8 cellular contexts compared by ENCODE assay signal in the genomic region with DNA sequence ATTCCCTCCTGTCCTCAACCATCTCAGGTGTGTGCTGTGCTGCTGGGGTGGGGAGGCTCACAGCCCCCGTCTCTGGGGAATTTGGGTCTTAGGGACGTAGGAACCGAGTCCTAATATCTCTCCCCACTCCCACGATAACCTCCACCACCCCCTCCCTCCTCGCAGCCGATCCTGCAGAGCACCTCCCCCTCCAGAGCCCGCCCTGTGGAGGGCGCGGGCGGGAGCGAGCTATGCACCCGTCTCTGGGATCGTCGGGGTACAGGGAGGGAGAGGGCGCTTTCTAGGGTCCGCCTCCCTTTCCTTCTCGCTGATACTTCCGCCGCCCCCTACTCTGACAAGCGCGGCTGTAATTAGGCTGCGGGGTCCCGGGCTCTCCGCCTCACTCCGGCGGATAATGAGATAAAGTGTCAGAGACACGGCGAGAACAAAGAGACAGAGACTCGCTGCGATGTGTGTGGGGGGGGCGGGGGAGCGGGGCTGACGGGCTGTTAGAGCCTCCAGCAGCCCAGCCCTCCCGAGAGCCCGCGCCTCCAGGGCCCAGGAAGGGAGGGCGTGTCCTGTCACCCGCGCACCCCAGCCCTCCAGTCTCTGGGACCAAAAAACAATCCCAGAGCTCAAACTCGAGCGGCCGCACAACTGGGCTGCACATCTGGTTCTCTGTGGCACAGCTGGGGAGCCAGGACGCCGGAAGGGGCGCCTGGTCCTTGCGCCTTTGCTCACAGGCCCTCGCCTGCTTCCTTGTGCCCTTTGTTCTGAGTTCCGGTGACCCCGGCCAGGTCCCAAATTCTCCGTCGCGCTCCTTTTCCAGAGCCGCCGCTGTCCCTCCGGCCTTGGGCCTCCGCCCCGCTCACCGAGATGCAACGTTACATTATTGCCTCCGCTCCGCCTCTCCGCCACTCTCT. TPM values are rescaled to one million over a fixed set of nuclear protein-coding genes. Genes with fewer than 3 reads are reported as not detected.
DNase-seq lines count a peak whose midpoint lies in the region; ATAC-seq and TF ChIP-seq lines count a peak whose summit lies in the region.

No MANE protein-coding gene starts in this region.

- H3K4me1 ChIP-seq in BLaER1 treated with 17β-estradiol and CSF1 and Interleukin-3, amounts not matched to agents 10 nM and 100 nM = peaks cover 74 to 95% (median 89%) of the 10 kb centered on the region in 10 experiments
- peaks cover 21% of the 10 kb centered on the region for H3K4me1 ChIP-seq in HEK293 (ENCODE audit: control insufficient read depth, insufficient read depth, low read length)
- H3K4me1 ChIP-seq in right atrium auricular region = peaks cover 0 to 71% of the 10 kb centered on the region in 2 donors

- peaks cover 75 to 100% (median 100%) of the 10 kb centered on the region in 11 experiments for H3K27me3 ChIP-seq in BLaER1 treated with 17β-estradiol and CSF1 and Interleukin-3, amounts not matched to agents 10 nM and 100 nM
- peaks cover 14 to 32% of the 10 kb centered on the region in 2 donors for H3K27me3 ChIP-seq in right atrium auricular region

- H3K36me3 Mint-ChIP-seq in activated CD4-positive, alpha-beta memory T cell treated with anti-CD3 and anti-CD28 coated beads, Interleukin-2, amount 10 ng/mL, durations not matched to agents 7 days and 5 days (ENCODE audit: low read depth) = peaks cover 38% of the 10 kb centered on the region
- H3K36me3 Mint-ChIP-seq in stimulated activated memory B cell treated with anti-CD40 and anti-IgM and Interleukin-4, amounts not matched to agents 10 μg/mL and 1 μg/mL and 100 μg/mL, for 72 hours = peaks cover 15% of the 10 kb centered on the region

- peak overlapping the region; percentile 92 to 100 (median 99) for H3K4me2 ChIP-seq in BLaER1 treated with 17β-estradiol and CSF1 and Interleukin-3, amounts not matched to agents 10 nM and 100 nM

- TF ChIP-seq CTCF in HEK293 (tag by site-specific recombination; IDR thresholded peaks at IDR 0.05) (no peak), right atrium auricular region (IDR thresholded peaks at IDR 0.05) (no peak)

- H3K27ac ChIP-seq in BLaER1 treated with 17β-estradiol and CSF1 and Interleukin-3, amounts not matched to agents 10 nM and 100 nM = no peak overlapping the region
- H3K27ac ChIP-seq in HEK293 (ENCODE audit: extremely low read depth, low read depth, low read length) (no peak overlapping the region), right atrium auricular region (peak overlapping the region; percentile 15)

- H3K27me3 Mint-ChIP-seq in activated CD4-positive, alpha-beta memory T cell treated with anti-CD3 and anti-CD28 coated beads, Interleukin-2, amount 10 ng/mL, durations not matched to agents 7 days and 5 days = peaks cover 46% of the 10 kb centered on the region
- peaks cover 29% of the 10 kb centered on the region for H3K27me3 Mint-ChIP-seq in stimulated activated memory B cell treated with anti-CD40 and anti-IgM and Interleukin-4, amounts not matched to agents 10 μg/mL and 1 μg/mL and 100 μg/mL, for 72 hours

- peaks cover 75% of the 10 kb centered on the region for H3K4me1 Mint-ChIP-seq in activated CD4-positive, alpha-beta memory T cell treated with anti-CD3 and anti-CD28 coated beads, Interleukin-2, amount 10 ng/mL, durations not matched to agents 7 days and 5 days
- H3K4me1 Mint-ChIP-seq in stimulated activated memory B cell treated with anti-CD40 and anti-IgM and Interleukin-4, amounts not matched to agents 10 μg/mL and 1 μg/mL and 100 μg/mL, for 72 hours = peaks cover 98% of the 10 kb centered on the region

- POLR2A ChIA-PET in HEK293 (lab: Yijun Ruan, JAX) = interaction anchor here (2.1 to 6.4 kb wide), 4 partner anchors 8 to 24 kb away, joined by 7 to 72 read pairs (median 16); partner anchors contain the start of gene SHMT2
- POLR2A ChIA-PET in activated CD4-positive, alpha-beta memory T cell treated with anti-CD3 and anti-CD28 coated beads, Interleukin-2, amount 10 ng/mL, durations not matched to agents 7 days and 5 days (lab: Charles Lee) = interaction anchor here (0.9 to 4.5 kb wide), 5 partner anchors 8 to 238 kb away, joined by 3 to 51 read pairs (median 24); partner anchors contain the start of gene SHMT2

- ATAC-seq in stimulated activated memory B cell treated with anti-CD40 and anti-IgM and Interleukin-4, amounts not matched to agents 10 μg/mL and 1 μg/mL and 100 μg/mL, for 72 hours = no peak
- ATAC-seq in GM18502 (IDR thresholded peaks at IDR 0.05; ENCODE audit: poor library complexity, unreplicated experiment) (no peak), GM18909 (IDR thresholded peaks at IDR 0.05; ENCODE audit: poor library complexity, unreplicated experiment) (no peak), HG03045 (IDR thresholded peaks at IDR 0.05; ENCODE audit: unreplicated experiment) (no peak)

- H4K20me1 ChIP-seq in BLaER1 treated with 17β-estradiol and CSF1 and Interleukin-3, amounts not matched to agents 10 nM and 100 nM = peaks cover 36 to 84% (median 78%) of the 10 kb centered on the region in 11 experiments; a peak in 21 of 22 replicates

- no peaks in the 10 kb centered on the region for H3K9me3 Mint-ChIP-seq in activated CD4-positive, alpha-beta memory T cell treated with anti-CD3 and anti-CD28 coated beads, Interleukin-2, amount 10 ng/mL, durations not matched to agents 7 days and 5 days
- H3K9me3 Mint-ChIP-seq in stimulated activated memory B cell treated with anti-CD40 and anti-IgM and Interleukin-4, amounts not matched to agents 10 μg/mL and 1 μg/mL and 100 μg/mL, for 72 hours = no peaks in the 10 kb centered on the region

- H3K4me3 ChIP-seq in BLaER1 treated with 17β-estradiol and CSF1 and Interleukin-3, amounts not matched to agents 10 nM and 100 nM = peak overlapping the region; percentile 60 to 80 (median 66)
- no peak overlapping the region for H3K4me3 ChIP-seq in HEK293 (ENCODE audit: low read depth, low read length)
- peak overlapping the region; percentile 22 to 54 for H3K4me3 ChIP-seq in right atrium auricular region

- H3K27ac Mint-ChIP-seq in activated CD4-positive, alpha-beta memory T cell treated with anti-CD3 and anti-CD28 coated beads, Interleukin-2, amount 10 ng/mL, durations not matched to agents 7 days and 5 days = no peak overlapping the region
- peak overlapping the region; percentile 75 for H3K27ac Mint-ChIP-seq in stimulated activated memory B cell treated with anti-CD40 and anti-IgM and Interleukin-4, amounts not matched to agents 10 μg/mL and 1 μg/mL and 100 μg/mL, for 72 hours

- peak overlapping the region; percentile 95 for H3K4me3 Mint-ChIP-seq in activated CD4-positive, alpha-beta memory T cell treated with anti-CD3 and anti-CD28 coated beads, Interleukin-2, amount 10 ng/mL, durations not matched to agents 7 days and 5 days
- H3K4me3 Mint-ChIP-seq in stimulated activated memory B cell treated with anti-CD40 and anti-IgM and Interleukin-4, amounts not matched to agents 10 μg/mL and 1 μg/mL and 100 μg/mL, for 72 hours = peak overlapping the region; percentile 79

- CTCF ChIA-PET in HEK293 (lab: Yijun Ruan, JAX) = interaction anchor here (0.6 to 23.3 kb wide), 16 partner anchors 10 to 220 kb away, joined by 3 to 628 read pairs (median 4); partner anchors contain the start of genes NXPH4 and SHMT2
- CTCF ChIA-PET in activated CD4-positive, alpha-beta memory T cell treated with anti-CD3 and anti-CD28 coated beads, Interleukin-2, amount 10 ng/mL, durations not matched to agents 7 days and 5 days (lab: Charles Lee) = interaction anchor here (0.6 to 12.1 kb wide), 8 partner anchors 8 to 220 kb away, joined by 3 to 253 read pairs (median 12); partner anchors contain the start of genes NEMP1, NXPH4 and SHMT2

- DNase-seq in activated CD4-positive, alpha-beta memory T cell treated with anti-CD3 and anti-CD28 coated beads, Interleukin-2, amount 10 ng/mL, durations not matched to agents 7 days and 5 days = peak; percentile 43
- no peak for DNase-seq in right atrium auricular region (ENCODE audit: low spot score)

- peak overlapping the region in 9 of 11 experiments; percentile 4 to 87 (median 46); a peak in 11 of 22 replicates for H3K9ac ChIP-seq in BLaER1 treated with 17β-estradiol and CSF1 and Interleukin-3, amounts not matched to agents 10 nM and 100 nM

- no peaks in the 10 kb centered on the region for H3K9me3 ChIP-seq in BLaER1 treated with 17β-estradiol and CSF1 and Interleukin-3, amounts not matched to agents 10 nM and 100 nM (replicated peaks in 1 of 11)
- H3K9me3 ChIP-seq in HEK293 (ENCODE audit: control insufficient read depth, insufficient read depth, low read depth, low read length) (no peaks in the 10 kb centered on the region), right atrium auricular region (no peaks in the 10 kb centered on the region)

- H3K36me3 ChIP-seq in BLaER1 treated with 17β-estradiol and CSF1 and Interleukin-3, amounts not matched to agents 10 nM and 100 nM = peaks cover 12 to 31% (median 25%) of the 10 kb centered on the region in 11 experiments
- H3K36me3 ChIP-seq in HEK293 (ENCODE audit: control insufficient read depth in 2 of 2, insufficient read depth in 1 of 2, low read length in 2 of 2) (peaks cover 0 to 29% of the 10 kb centered on the region in 2 experiments; a peak in 1 of 3 replicates), right atrium auricular region (peaks cover 9% of the 10 kb centered on the region)

TF ChIP-seq in HEK293, 187 proteins besides CTCF, POLR2A, EP300 and RAD21 (continues in another document):
- TF ChIP-seq ZNF416 (tag by site-specific recombination; IDR thresholded peaks at IDR 0.05) = no peak
- TF ChIP-seq ZNF692 (tag by site-specific recombination; IDR thresholded peaks at IDR 0.05) = no peak
- TF ChIP-seq ZNF341 (tag by site-specific recombination; IDR thresholded peaks at IDR 0.05; ENCODE audit: low read depth) = no peak
- no peak for TF ChIP-seq ZNF521 (tag by site-specific recombination; IDR thresholded peaks at IDR 0.05)

RNA-seq across cellular contexts. Expression of gene SHMT2, which starts 8.7 kb away (rescaled TPM):
- total RNA-seq in activated CD4-positive, alpha-beta memory T cell treated with anti-CD3 and anti-CD28 coated beads, Interleukin-2, amount 10 ng/mL, durations not matched to agents 7 days and 5 days = 100 to 1,000 TPM; 224 to 244 TPM
- total RNA-seq in right atrium auricular region = 10 to 100 TPM; 16.6 to 33.0 TPM

RNA-seq across cellular contexts. Expression of gene STAC3, which starts 12.8 kb away (rescaled TPM):
- total RNA-seq in activated CD4-positive, alpha-beta memory T cell treated with anti-CD3 and anti-CD28 coated beads, Interleukin-2, amount 10 ng/mL, durations not matched to agents 7 days and 5 days = 1 to 10 TPM; 4.1 to 4.5 TPM
- under 1 TPM; 0.48 to 0.59 TPM for total RNA-seq in right atrium auricular region

RNA-seq across cellular contexts. Expression of gene NXPH4, which starts 21.6 kb away (rescaled TPM):
- 1 to 10 TPM in 1 of 2 experiments, under 1 TPM in 1; 0.81 to 1.1 TPM for total RNA-seq in activated CD4-positive, alpha-beta memory T cell treated with anti-CD3 and anti-CD28 coated beads, Interleukin-2, amount 10 ng/mL, durations not matched to agents 7 days and 5 days
- total RNA-seq in right atrium auricular region = 1 to 10 TPM in 1 of 2 donors, under 1 TPM in 1; 0.28 to 1.1 TPM

Comparison
In these comparisons a context has a peak if more than half of its experiments do, and no peak if none do; other contexts are left out.
1. H3K27ac ChIP-seq: peak in right atrium auricular region (2 of 2); none in BLaER1 treated with 17β-estradiol and CSF1 and Interleukin-3, amounts not matched to agents 10 nM and 100 nM (0 of 11) and HEK293 (single experiment).
2. RNA of gene SHMT2, which starts 8.7 kb away (total RNA-seq): 224 to 244 TPM in activated CD4-positive, alpha-beta memory T cell treated with anti-CD3 and anti-CD28 coated beads, Interleukin-2, amount 10 ng/mL, durations not matched to agents 7 days and 5 days; 16.6 to 33.0 TPM in right atrium auricular region; every median in the first group is over 4 times any median in the second.